ENCODE assay signal across 9 cellular contexts in genomic region chr1:20476260-20477038, GRCh38.
A peak's percentile ranks its signal among the peaks of the same experiment; 100 is the strongest.
DNase-seq lines count a peak whose midpoint lies in the region; ATAC-seq and FAIRE-seq lines count a peak whose summit lies in the region.
"Had no signal": no experiment of that assay in that cellular context is flagged by ENCODE, and none has a peak within 500 bp of the region (broad histone marks: within the 10 kb centered on the region; RNA-seq: fewer than 3 reads in every experiment).

No MANE protein-coding gene starts in this region.

- H3K9me3 Mint-ChIP-seq in T-helper 2 cell treated with Interferon-gamma antibody and Interleukin-4, amounts not matched to agents 5 μg/mL and 100 μg/mL, for 36 hours = no peaks in the 10 kb centered on the region

- peaks cover 66% of the 10 kb centered on the region for H3K27me3 Mint-ChIP-seq in T-helper 2 cell treated with Interferon-gamma antibody and Interleukin-4, amounts not matched to agents 5 μg/mL and 100 μg/mL, for 36 hours (ENCODE audit: low read depth)

- no peak for ATAC-seq in HG02885 (IDR thresholded peaks at IDR 0.05; ENCODE audit: poor library complexity, unreplicated experiment)
- ATAC-seq in activated CD4-positive, CD25-positive, alpha-beta regulatory T cell treated with anti-CD3 and anti-CD28 coated beads, Interleukin-2, amount 50 U/mL, for 24 hours = no peak

- no peak overlapping the region for H3K27ac Mint-ChIP-seq in T-helper 2 cell treated with Interferon-gamma antibody and Interleukin-4, amounts not matched to agents 5 μg/mL and 100 μg/mL, for 36 hours

- FAIRE-seq in islet of Langerhans (lab: Jason Lieb, UNC) = peak; percentile 41

- no peaks in the 10 kb centered on the region for H3K36me3 Mint-ChIP-seq in T-helper 2 cell treated with Interferon-gamma antibody and Interleukin-4, amounts not matched to agents 5 μg/mL and 100 μg/mL, for 36 hours (ENCODE audit: low read depth)

- DNase-seq in DMS153 (lab: John Stamatoyannopoulos, UW) (peak; percentile 46), DMS153 treated with DMSO at 0.1 percent for 48 hours (lab: John Stamatoyannopoulos, UW; ENCODE audit: unreplicated experiment) (no peak), astrocyte of the hippocampus (ENCODE audit: low read depth, low spot score) (peak; percentile 42), substantia nigra (lab: John Stamatoyannopoulos, UW) (peak in 44 of 49 donors; percentile 12 to 91 (median 60))
- DNase-seq in T-helper 2 cell treated with Interferon-gamma antibody and Interleukin-4, amounts not matched to agents 5 μg/mL and 100 μg/mL, for 36 hours (ENCODE audit: low spot score) = no peak
- DNase-seq: stimulated activated CD4-positive, alpha-beta T cell treated with anti-CD3 and anti-CD28 coated beads, Interleukin-2, amount 100 ng/mL, for 48 hours had no signal

- no peaks in the 10 kb centered on the region for H3K4me1 Mint-ChIP-seq in T-helper 2 cell treated with Interferon-gamma antibody and Interleukin-4, amounts not matched to agents 5 μg/mL and 100 μg/mL, for 36 hours (ENCODE audit: low read depth)

- H3K4me3 Mint-ChIP-seq in T-helper 2 cell treated with Interferon-gamma antibody and Interleukin-4, amounts not matched to agents 5 μg/mL and 100 μg/mL, for 36 hours = no peak overlapping the region

- peak overlapping the region; percentile 74 for H3K27ac ChIP-seq in substantia nigra (ENCODE audit: low read depth, low read length, poor library complexity, severe bottlenecking)

Comparison
In these comparisons a context has a peak if more than half of its experiments do, and no peak if none do; other contexts are left out.
1. DNase-seq: peak in DMS153 (single experiment), astrocyte of the hippocampus (single experiment) and substantia nigra (44 of 49); none in DMS153 treated with DMSO at 0.1 percent for 48 hours (single experiment) and T-helper 2 cell treated with Interferon-gamma antibody and Interleukin-4, amounts not matched to agents 5 μg/mL and 100 μg/mL, for 36 hours (single experiment).